ENCODE assay signal across 1 cellular context in genomic region chr17:36463916-36464764, GRCh38.
A peak's percentile ranks its signal among the peaks of the same experiment; 100 is the strongest.
TF ChIP-seq lines count a peak whose summit lies in the region.

No MANE protein-coding gene starts in this region.

TF ChIP-seq in HepG2, 621 proteins besides CTCF, POLR2A, EP300 and RAD21 (continued from another document and continues in another):
- no peak for TF ChIP-seq AFF4 (CRISPR knock-in tag; IDR thresholded peaks at IDR 0.05)
- 0 out of 2 replicates have a peak, but pooled peaks have one; percentile 49 for TF ChIP-seq ZFP36L2 (CRISPR knock-in tag; IDR thresholded peaks at IDR 0.05)
- TF ChIP-seq NR0B2 (CRISPR knock-in tag; IDR thresholded peaks at IDR 0.05), result no peak
- no peak for TF ChIP-seq PRDM4 (CRISPR knock-in tag; IDR thresholded peaks at IDR 0.05; ENCODE audit: borderline replicate concordance)
- no peak for TF ChIP-seq IKZF1 (IDR thresholded peaks at IDR 0.05)
- TF ChIP-seq SMAD3 (CRISPR knock-in tag; IDR thresholded peaks at IDR 0.05), result no peak
- TF ChIP-seq ATF3 (CRISPR knock-in tag; IDR thresholded peaks at IDR 0.05), result peak; percentile 32; the same call in 1 of the 2 replicates
- TF ChIP-seq HDAC2 (CRISPR knock-in tag; IDR thresholded peaks at IDR 0.05), result peak; percentile 39; the same call in 1 of the 2 replicates
- TF ChIP-seq ZBTB7B (CRISPR knock-in tag; IDR thresholded peaks at IDR 0.05), result no peak
- TF ChIP-seq GATAD2A (CRISPR knock-in tag; IDR thresholded peaks at IDR 0.05), result no peak
- TF ChIP-seq CHD2 (IDR thresholded peaks at IDR 0.05; ENCODE audit: low read depth, low read length), result no peak
- TF ChIP-seq ZNF256 (CRISPR knock-in tag; conservative IDR thresholded peaks at IDR 0.05), result no peak
- TF ChIP-seq TRAFD1 (CRISPR knock-in tag; IDR thresholded peaks at IDR 0.05; ENCODE audit: borderline replicate concordance), result no peak
- TF ChIP-seq SRF (IDR thresholded peaks at IDR 0.05; ENCODE audit: low read depth, low read length), result no peak
- no peak for TF ChIP-seq ZNF44 (CRISPR knock-in tag; IDR thresholded peaks at IDR 0.05)
- TF ChIP-seq SALL1 (CRISPR knock-in tag; IDR thresholded peaks at IDR 0.05), result peak; percentile 71
- TF ChIP-seq HNRNPH1 (optimal IDR thresholded peaks at IDR 0.05; ENCODE audit: low read depth, low read length), result no peak
- peak; percentile 30; the same call in 1 of the 2 replicates for TF ChIP-seq SRY (CRISPR knock-in tag; IDR thresholded peaks at IDR 0.05)
- TF ChIP-seq HDAC6 (IDR thresholded peaks at IDR 0.05; ENCODE audit: low read depth, low read length), result no peak
- TF ChIP-seq, protein P1, sequence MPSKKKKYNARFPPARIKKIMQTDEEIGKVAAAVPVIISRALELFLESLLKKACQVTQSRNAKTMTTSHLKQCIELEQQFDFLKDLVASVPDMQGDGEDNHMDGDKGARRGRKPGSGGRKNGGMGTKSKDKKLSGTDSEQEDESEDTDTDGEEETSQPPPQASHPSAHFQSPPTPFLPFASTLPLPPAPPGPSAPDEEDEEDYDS (CRISPR knock-in tag; IDR thresholded peaks at IDR 0.05), result no peak
- TF ChIP-seq, protein P2, sequence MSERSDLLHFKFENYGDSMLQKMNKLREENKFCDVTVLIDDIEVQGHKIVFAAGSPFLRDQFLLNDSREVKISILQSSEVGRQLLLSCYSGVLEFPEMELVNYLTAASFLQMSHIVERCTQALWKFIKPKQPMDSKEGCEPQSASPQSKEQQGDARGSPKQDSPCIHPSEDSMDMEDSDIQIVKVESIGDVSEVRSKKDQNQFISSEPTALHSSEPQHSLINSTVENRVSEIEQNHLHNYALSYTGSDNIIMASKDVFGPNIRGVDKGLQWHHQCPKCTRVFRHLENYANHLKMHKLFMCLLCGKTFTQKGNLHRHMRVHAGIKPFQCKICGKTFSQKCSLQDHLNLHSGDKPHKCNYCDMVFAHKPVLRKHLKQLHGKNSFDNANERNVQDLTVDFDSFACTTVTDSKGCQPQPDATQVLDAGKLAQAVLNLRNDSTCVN (CRISPR knock-in tag; IDR thresholded peaks at IDR 0.05; ENCODE audit: borderline replicate concordance), result peak; percentile 65; the same call in 1 of the 2 replicates
- peak; percentile 42; the same call in 1 of the 2 replicates for TF ChIP-seq ZBTB44 (CRISPR knock-in tag; IDR thresholded peaks at IDR 0.05)
- no peak for TF ChIP-seq JUN (CRISPR knock-in tag; IDR thresholded peaks at IDR 0.05)
- no peak for TF ChIP-seq ZNF350 (CRISPR knock-in tag; IDR thresholded peaks at IDR 0.05; ENCODE audit: borderline replicate concordance, low read depth)
- TF ChIP-seq KDM2A (CRISPR knock-in tag; IDR thresholded peaks at IDR 0.05; ENCODE audit: borderline replicate concordance, low read depth), result peak; percentile 68; the same call in 1 of the 2 replicates
- TF ChIP-seq MXD3 (CRISPR knock-in tag; IDR thresholded peaks at IDR 0.05), result peak; percentile 77; the same call in 1 of the 2 replicates
- TF ChIP-seq TFDP2 (CRISPR knock-in tag; IDR thresholded peaks at IDR 0.05), result no peak
- TF ChIP-seq, protein P3, sequence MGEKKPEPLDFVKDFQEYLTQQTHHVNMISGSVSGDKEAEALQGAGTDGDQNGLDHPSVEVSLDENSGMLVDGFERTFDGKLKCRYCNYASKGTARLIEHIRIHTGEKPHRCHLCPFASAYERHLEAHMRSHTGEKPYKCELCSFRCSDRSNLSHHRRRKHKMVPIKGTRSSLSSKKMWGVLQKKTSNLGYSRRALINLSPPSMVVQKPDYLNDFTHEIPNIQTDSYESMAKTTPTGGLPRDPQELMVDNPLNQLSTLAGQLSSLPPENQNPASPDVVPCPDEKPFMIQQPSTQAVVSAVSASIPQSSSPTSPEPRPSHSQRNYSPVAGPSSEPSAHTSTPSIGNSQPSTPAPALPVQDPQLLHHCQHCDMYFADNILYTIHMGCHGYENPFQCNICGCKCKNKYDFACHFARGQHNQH (CRISPR knock-in tag; IDR thresholded peaks at IDR 0.05), result no peak
- TF ChIP-seq ZFP37 (CRISPR knock-in tag; IDR thresholded peaks at IDR 0.05; ENCODE audit: borderline replicate concordance), result 0 out of 2 replicates have a peak, but pooled peaks have one; percentile 55
- peak; percentile 47; the same call in 1 of the 2 replicates for TF ChIP-seq RARA (CRISPR knock-in tag; IDR thresholded peaks at IDR 0.05)
- no peak for TF ChIP-seq GFI1 (CRISPR knock-in tag; IDR thresholded peaks at IDR 0.05; ENCODE audit: borderline replicate concordance)
- TF ChIP-seq ZNF101 (CRISPR knock-in tag; IDR thresholded peaks at IDR 0.05; ENCODE audit: borderline replicate concordance, low read depth), result no peak
- TF ChIP-seq BORCS8-MEF2B (CRISPR knock-in tag; IDR thresholded peaks at IDR 0.05), result no peak
- TF ChIP-seq MTA3 (CRISPR knock-in tag; IDR thresholded peaks at IDR 0.05), result no peak
- TF ChIP-seq HMG20B (CRISPR knock-in tag; conservative IDR thresholded peaks at IDR 0.05), result no peak
- 0 out of 2 replicates have a peak, but pooled peaks have one; percentile 63 for TF ChIP-seq ZNF607 (CRISPR knock-in tag; IDR thresholded peaks at IDR 0.05; ENCODE audit: borderline replicate concordance)
- TF ChIP-seq ZNF574 (CRISPR knock-in tag; IDR thresholded peaks at IDR 0.05), result peak; percentile 59; the same call in 1 of the 2 replicates
- no peak for TF ChIP-seq KDM4B (CRISPR knock-in tag; IDR thresholded peaks at IDR 0.05)
- TF ChIP-seq MEIS2 (CRISPR knock-in tag; IDR thresholded peaks at IDR 0.05), result peak; percentile 69; the same call in 1 of the 2 replicates
